ENCODE assay signal across 22 cellular contexts in the genomic region with DNA sequence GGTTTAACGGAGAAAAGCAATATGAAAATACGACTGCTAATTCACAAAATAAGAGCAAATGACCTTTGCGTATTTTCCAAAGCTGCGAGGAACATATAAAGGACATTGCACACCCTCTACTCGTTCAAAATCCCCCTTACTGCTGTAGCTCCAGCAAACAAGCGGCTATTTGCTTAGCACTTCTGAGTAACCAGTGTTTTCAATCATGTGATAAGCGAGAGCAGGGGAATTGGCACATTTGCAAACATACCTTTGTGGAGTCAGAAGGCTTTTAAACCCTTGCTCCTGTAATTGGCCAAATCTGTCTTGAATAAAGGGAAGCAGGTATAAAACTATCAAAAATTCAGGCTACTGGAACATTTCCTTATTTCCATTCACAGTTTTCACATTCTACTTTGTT.
DNase-seq lines count a peak whose midpoint lies in the region; ATAC-seq and TF ChIP-seq lines count a peak whose summit lies in the region.
"Had no signal": no experiment of that assay in that cellular context is flagged by ENCODE, and none has a peak within 500 bp of the region (broad histone marks: within the 10 kb centered on the region; RNA-seq: fewer than 3 reads in every experiment).

No MANE protein-coding gene starts in this region.

- intact Hi-C loops in PC-3 (cut with micrococcal nuclease): no loop called here

- H3K4me1 ChIP-seq in PC-3 (ENCODE audit: insufficient read depth, low read length): 0 out of 2 replicates have a peak, but pooled peaks cover 4% of the 10 kb centered on the region
- H3K4me1 ChIP-seq in hepatocyte (ENCODE audit: insufficient read depth): no peaks in the 10 kb centered on the region
- H3K4me1 ChIP-seq in smooth muscle cell (ENCODE audit: low read depth): no peaks in the 10 kb centered on the region
- H3K4me1 ChIP-seq: HAP-1 had no signal

- TF ChIP-seq CTCF in PC-3 (conservative IDR thresholded peaks at IDR 0.05; ENCODE audit: low read depth, low read length): no peak
- TF ChIP-seq CTCF in hepatocyte (IDR thresholded peaks at IDR 0.05; ENCODE audit: poor library complexity): no peak
- no peak for TF ChIP-seq CTCF in smooth muscle cell (IDR thresholded peaks at IDR 0.05; ENCODE audit: borderline replicate concordance, insufficient read depth, poor library complexity, severe bottlenecking)

- no peaks in the 10 kb centered on the region for H3K27me3 ChIP-seq in PC-3 (ENCODE audit: low read length)
- no peaks in the 10 kb centered on the region for H3K27me3 ChIP-seq in hepatocyte
- no peaks in the 10 kb centered on the region for H3K27me3 ChIP-seq in smooth muscle cell (ENCODE audit: low read depth)
- H3K27me3 ChIP-seq: MG63 had no signal

- CTCF ChIA-PET in PC-3 (lab: Charles Lee): no interaction called here

- H3K9me3 ChIP-seq in PC-3 (ENCODE audit: low read length) (no peaks in the 10 kb centered on the region), hepatocyte (ENCODE audit: low read depth) (no peaks in the 10 kb centered on the region), smooth muscle cell (replicated peaks; ENCODE audit: low read depth) (no peaks in the 10 kb centered on the region)
- H3K9me3 ChIP-seq: HAP-1, MG63 had no signal

- H3F3A ChIP-seq in PC-3 (ENCODE audit: low read length, unreplicated experiment): no peaks in the 10 kb centered on the region
- H3F3A ChIP-seq in smooth muscle cell (ENCODE audit: low read depth): no peaks in the 10 kb centered on the region

- no peak overlapping the region for H3K27ac ChIP-seq in PC-3 (ENCODE audit: low read length)
- no peak overlapping the region for H3K27ac ChIP-seq in hepatocyte
- no peak overlapping the region for H3K27ac ChIP-seq in smooth muscle cell (ENCODE audit: low read depth)

- no peaks in the 10 kb centered on the region for H3K27me3 Mint-ChIP-seq in activated T-helper 17 cell treated with anti-CD3 and anti-CD28 coated beads, Interleukin-2, amount 50 U/mL, for 72 hours

- BruUV-seq in PC-3 (replicated peaks; lab: Mats Ljungman, UMichigan): TSS peak; percentile 79

- no peaks in the 10 kb centered on the region for H4K20me1 ChIP-seq in PC-3 (ENCODE audit: low read length)
- H4K20me1 ChIP-seq in hepatocyte (ENCODE audit: insufficient read depth, poor library complexity, severe bottlenecking): no peaks in the 10 kb centered on the region
- H4K20me1 ChIP-seq in smooth muscle cell (ENCODE audit: low read depth): no peaks in the 10 kb centered on the region

- ATAC-seq in PC-3: peak; percentile 31; the same call in 1 of the 2 replicates
- ATAC-seq in activated T-helper 17 cell treated with anti-CD3 and anti-CD28 coated beads, Interleukin-2, amount 50 U/mL, for 72 hours (replicated peaks): no peak
- ATAC-seq: GM12878, GM23338, Panc1 had no signal

- H3K79me2 ChIP-seq in PC-3 (ENCODE audit: low read length) (no peaks in the 10 kb centered on the region), hepatocyte (no peaks in the 10 kb centered on the region), smooth muscle cell (ENCODE audit: low read depth) (no peaks in the 10 kb centered on the region)

- H3K4me2 ChIP-seq in PC-3 (ENCODE audit: low read length) (peak overlapping the region; percentile 22; the same call in 1 of the 2 replicates), hepatocyte (peak overlapping the region; percentile 8), smooth muscle cell (no peak overlapping the region)
- H3K4me2 ChIP-seq: GM23338 had no signal

- H3K9ac ChIP-seq in PC-3 (ENCODE audit: low read length) (no peak overlapping the region), smooth muscle cell (ENCODE audit: low read depth) (no peak overlapping the region)

- H3K9me3 Mint-ChIP-seq in activated T-helper 17 cell treated with anti-CD3 and anti-CD28 coated beads, Interleukin-2, amount 50 U/mL, for 72 hours: no peaks in the 10 kb centered on the region

- 53% methylated on average over 7 of the region's 7 CpGs for WGBS in hepatocyte (ENCODE audit: low lambda C conversion rate, missing lambda C conversion rate)
- WGBS in smooth muscle cell (ENCODE audit: low lambda C conversion rate): 73% methylated on average over 7 of the region's 7 CpGs

- DNase-seq in NCI-H1436 (lab: John Stamatoyannopoulos, UW): peak; percentile 1
- no peak for DNase-seq in NCI-H1436 treated with DMSO at 0.1 percent for 48 hours (lab: John Stamatoyannopoulos, UW)
- DNase-seq in NCI-H1092 (lab: John Stamatoyannopoulos, UW): peak; percentile 43
- DNase-seq in PC-3: peak; percentile 17
- peak; percentile 7 for DNase-seq in hepatocyte (ENCODE audit: low spot score)
- DNase-seq in GDM1 (lab: John Stamatoyannopoulos, UW): no peak
- DNase-seq in smooth muscle cell (lab: John Stamatoyannopoulos, UW; ENCODE audit: unreplicated experiment): no peak
- DNase-seq: AML-193, DMS79 treated with DMSO at 0.1 percent for 48 hours, Kasumi-1, MG63, NCI-H187, NCI-H2171, NCI-H446, NCI-H526, T-helper 1 cell had no signal

- H3K36me3 Mint-ChIP-seq in activated T-helper 17 cell treated with anti-CD3 and anti-CD28 coated beads, Interleukin-2, amount 50 U/mL, for 72 hours (ENCODE audit: low read depth): no peaks in the 10 kb centered on the region
- H3K36me3 Mint-ChIP-seq: CD14-positive monocyte had no signal

- H3K36me3 ChIP-seq in PC-3 (ENCODE audit: low read depth, low read length): no peaks in the 10 kb centered on the region
- no peaks in the 10 kb centered on the region for H3K36me3 ChIP-seq in hepatocyte (replicated peaks; ENCODE audit: insufficient read depth, low read depth)
- no peaks in the 10 kb centered on the region for H3K36me3 ChIP-seq in smooth muscle cell (ENCODE audit: low read depth)
- H3K36me3 ChIP-seq: HAP-1, MG63 had no signal

- no peak overlapping the region for H3K4me3 Mint-ChIP-seq in activated T-helper 17 cell treated with anti-CD3 and anti-CD28 coated beads, Interleukin-2, amount 50 U/mL, for 72 hours
- H3K4me3 Mint-ChIP-seq: CD14-positive monocyte, GM23338 had no signal

- H3K4me1 Mint-ChIP-seq in activated T-helper 17 cell treated with anti-CD3 and anti-CD28 coated beads, Interleukin-2, amount 50 U/mL, for 72 hours: no peaks in the 10 kb centered on the region
- H3K4me1 Mint-ChIP-seq: CD14-positive monocyte, GM23338 had no signal

- H3K9me2 ChIP-seq in PC-3 (replicated peaks; ENCODE audit: low read length): no peaks in the 10 kb centered on the region
- H3K9me2 ChIP-seq in hepatocyte (replicated peaks; ENCODE audit: insufficient read depth): no peaks in the 10 kb centered on the region

- no peak overlapping the region for H3K4me3 ChIP-seq in PC-3 (ENCODE audit: low read length)
- H3K4me3 ChIP-seq in hepatocyte: no peak overlapping the region
- no peak overlapping the region for H3K4me3 ChIP-seq in smooth muscle cell
- H3K4me3 ChIP-seq: GM12878, GM23338, HAP-1, MG63 had no signal

- POLR2A ChIA-PET in PC-3 (lab: Charles Lee; ENCODE audit: unreplicated experiment): no interaction called here

- no peak overlapping the region for H3K27ac Mint-ChIP-seq in activated T-helper 17 cell treated with anti-CD3 and anti-CD28 coated beads, Interleukin-2, amount 50 U/mL, for 72 hours
- H3K27ac Mint-ChIP-seq: CD14-positive monocyte, GM23338 had no signal

- H2AFZ ChIP-seq in PC-3 (ENCODE audit: low read length): peak overlapping the region; percentile 45; the same call in 1 of the 2 replicates
- H2AFZ ChIP-seq in hepatocyte: no peak overlapping the region
- H2AFZ ChIP-seq in smooth muscle cell (ENCODE audit: low read depth): no peak overlapping the region
- H2AFZ ChIP-seq: GM23338 had no signal

Comparison
In these comparisons a context has a peak if more than half of its experiments do, and no peak if none do; other contexts are left out.
1. DNase-seq: peak in NCI-H1436 (single experiment), NCI-H1092 (single experiment), PC-3 (single experiment) and hepatocyte (single experiment); none in NCI-H1436 treated with DMSO at 0.1 percent for 48 hours (single experiment), GDM1 (single experiment) and smooth muscle cell (single experiment).